ENCODE assay signal across 8 cellular contexts in the genomic region with DNA sequence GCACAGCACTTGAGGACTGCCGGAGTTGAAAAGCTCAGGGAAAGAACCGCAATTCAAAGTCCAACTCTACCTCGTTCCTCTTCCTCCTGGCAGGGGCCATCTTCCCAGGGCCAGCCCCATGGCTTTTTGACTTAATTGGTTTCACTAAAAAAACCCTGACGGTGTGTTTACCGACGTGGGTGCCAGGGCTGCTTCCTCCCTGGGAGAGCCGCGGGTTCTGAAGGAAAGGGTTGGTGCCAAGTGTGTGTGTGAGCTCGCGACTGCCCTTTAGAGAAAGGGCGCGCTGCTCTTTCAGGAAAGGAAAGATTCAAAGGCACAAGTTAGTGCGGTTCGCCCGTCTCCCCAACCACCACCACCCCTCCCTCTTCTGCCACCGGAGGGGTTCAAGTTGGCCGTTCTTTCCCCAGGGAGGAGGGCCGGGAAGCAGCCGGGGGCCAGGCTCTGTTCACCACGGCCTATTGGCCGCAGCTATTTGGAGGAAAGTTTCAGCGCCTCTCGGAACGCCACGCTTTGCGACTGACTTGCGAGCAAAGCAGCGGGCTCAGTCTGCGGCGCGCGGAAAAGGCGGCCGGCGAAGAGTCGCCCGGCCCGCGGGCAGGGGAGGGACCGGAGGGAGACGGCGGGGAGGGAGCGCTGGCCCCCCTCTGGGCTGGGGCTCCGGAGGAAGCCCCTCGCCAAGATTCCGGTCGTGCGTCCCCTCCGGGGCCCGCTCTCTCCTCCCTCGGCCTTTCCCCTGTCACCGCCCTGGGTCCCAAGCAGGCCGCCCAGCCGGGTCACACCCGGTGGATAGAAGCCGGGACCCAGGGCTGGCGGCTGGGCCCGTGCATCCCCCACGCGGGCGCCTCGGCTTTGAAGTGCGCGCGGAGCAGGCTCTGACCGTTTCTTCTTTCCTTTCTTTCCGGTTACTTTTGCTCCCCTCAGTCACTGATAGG.
A peak's percentile ranks its signal among the peaks of the same experiment; 100 is the strongest.
DNase-seq lines count a peak whose midpoint lies in the region; ATAC-seq and TF ChIP-seq lines count a peak whose summit lies in the region.

No MANE protein-coding gene starts in this region.

- H3K27me3 Mint-ChIP-seq in activated naive CD8-positive, alpha-beta T cell = peaks cover 46% of the 10 kb centered on the region

- no peak overlapping the region for H3K27ac Mint-ChIP-seq in activated naive CD8-positive, alpha-beta T cell

- H3K4me2 ChIP-seq in MM.1S (ENCODE audit: low read depth, low read length) = peak overlapping the region; percentile 97

- peaks cover 20% of the 10 kb centered on the region for H3K79me2 ChIP-seq in MM.1S (ENCODE audit: low read length)

- ATAC-seq in Right ventricle myocardium inferior (peak; percentile 20), left ventricle myocardium superior (peak; percentile 29)

- H3K9ac ChIP-seq in MM.1S (ENCODE audit: low read length) (peak overlapping the region; percentile 91), rectal smooth muscle tissue (ENCODE audit: low read length) (peak overlapping the region; percentile 35)

- no peaks in the 10 kb centered on the region for H3K36me3 ChIP-seq in MM.1S (replicated peaks; ENCODE audit: insufficient read depth, low read length)
- H3K36me3 ChIP-seq in rectal smooth muscle tissue (ENCODE audit: control insufficient read depth, insufficient read depth, low read length) = no peaks in the 10 kb centered on the region

- peaks cover 11% of the 10 kb centered on the region for H3K4me1 ChIP-seq in MM.1S (ENCODE audit: low read length)
- H3K4me1 ChIP-seq in rectal smooth muscle tissue (ENCODE audit: control insufficient read depth, insufficient read depth, low read length) = peaks cover 2% of the 10 kb centered on the region

- H3K4me3 ChIP-seq in MM.1S (ENCODE audit: low read length) (peak overlapping the region; percentile 88), rectal smooth muscle tissue (ENCODE audit: low read length) (peak overlapping the region; percentile 89)

- intact Hi-C loops in Right ventricle myocardium inferior (cut with DNase I) (loop anchor here (5.0 kb wide), 2 partner anchors 328 to 448 kb away; a partner anchor contains a TSS), cardiac septum (cut with DNase I) (loop anchor here (10.0 kb wide), 3 partner anchors 330 to 1390 kb away; a partner anchor contains a TSS), left ventricle myocardium superior (cut with micrococcal nuclease) (loop anchor here (5.0 kb wide), 1 partner anchor 323 kb away; no protein-coding TSS in a partner anchor)

- no peak for TF ChIP-seq CTCF in MM.1S (IDR thresholded peaks at IDR 0.05; ENCODE audit: low read length)

- H3F3A ChIP-seq in MM.1S (ENCODE audit: insufficient read depth, low read length) = peaks cover 34% of the 10 kb centered on the region

- peak overlapping the region; percentile 95 for H2AFZ ChIP-seq in MM.1S (ENCODE audit: low read length)

- H3K4me1 Mint-ChIP-seq in activated naive CD8-positive, alpha-beta T cell (ENCODE audit: low read depth) = peaks cover 36% of the 10 kb centered on the region

- H3K9me2 ChIP-seq in MM.1S (replicated peaks; ENCODE audit: insufficient read depth, low read length) = no peaks in the 10 kb centered on the region

- H4K20me1 ChIP-seq in MM.1S (ENCODE audit: insufficient read depth, low read length) = no peaks in the 10 kb centered on the region

- H3K9me3 ChIP-seq in MM.1S (replicated peaks; ENCODE audit: insufficient read depth, low read length) = no peaks in the 10 kb centered on the region

- H3K36me3 Mint-ChIP-seq in activated naive CD8-positive, alpha-beta T cell = no peaks in the 10 kb centered on the region

- no peaks in the 10 kb centered on the region for H3K9me3 Mint-ChIP-seq in activated naive CD8-positive, alpha-beta T cell (ENCODE audit: low read depth)

- H3K4me3 Mint-ChIP-seq in activated naive CD8-positive, alpha-beta T cell = peak overlapping the region; percentile 84

- DNase-seq in Right ventricle myocardium inferior (ENCODE audit: missing footprints) (peak; percentile 72), cardiac septum (ENCODE audit: low spot score) (no peak), MM.1S (peak; percentile 67), left ventricle myocardium superior (peak; percentile 60), cortex of kidney (lab: John Stamatoyannopoulos, UW) (no peak), NCI-H1694 (lab: John Stamatoyannopoulos, UW) (no peak)

- H3K27ac ChIP-seq in MM.1S (ENCODE audit: low read length) (peak overlapping the region; percentile 96), rectal smooth muscle tissue (ENCODE audit: low read depth, low read length) (peak overlapping the region; percentile 98)

- H3K27me3 ChIP-seq in MM.1S (replicated peaks; ENCODE audit: insufficient read depth, low read length) = no peaks in the 10 kb centered on the region
- no peaks in the 10 kb centered on the region for H3K27me3 ChIP-seq in rectal smooth muscle tissue (ENCODE audit: control insufficient read depth, insufficient read depth, low read length)

Comparison
In these comparisons a context has a peak if more than half of its experiments do, and no peak if none do; other contexts are left out.
1. DNase-seq: peak in Right ventricle myocardium inferior (single experiment), MM.1S (single experiment) and left ventricle myocardium superior (single experiment); none in cardiac septum (single experiment), cortex of kidney (single experiment) and NCI-H1694 (single experiment).